Comparison of ENCODE assay signal across 1 cellular context in genomic region chr12:211639-212382, GRCh38.
A peak's percentile ranks its signal among the peaks of the same experiment; 100 is the strongest.
TF ChIP-seq lines count a peak whose summit lies in the region.

No MANE protein-coding gene starts in this region.

TF ChIP-seq in HepG2, 621 proteins besides CTCF, POLR2A, EP300 and RAD21:
- TF ChIP-seq ATF6 (CRISPR knock-in tag; conservative IDR thresholded peaks at IDR 0.05) = no peak
- TF ChIP-seq ZNF224 (CRISPR knock-in tag; IDR thresholded peaks at IDR 0.05) = no peak
- peak; percentile 62 for TF ChIP-seq MAFF (IDR thresholded peaks at IDR 0.05; ENCODE audit: low read depth, low read length)
- no peak for TF ChIP-seq SKI (IDR thresholded peaks at IDR 0.05; ENCODE audit: partially characterized antibody)
- peak; percentile 95 for TF ChIP-seq ZNF768 (CRISPR knock-in tag; IDR thresholded peaks at IDR 0.05)
- TF ChIP-seq ZNF556 (CRISPR knock-in tag; IDR thresholded peaks at IDR 0.05; ENCODE audit: borderline replicate concordance) = no peak
- TF ChIP-seq RBM22 (optimal IDR thresholded peaks at IDR 0.05; ENCODE audit: low read length) = no peak
- no peak for TF ChIP-seq SETDB1 (CRISPR knock-in tag; IDR thresholded peaks at IDR 0.05; ENCODE audit: borderline replicate concordance)
- TF ChIP-seq MAFK (conservative IDR thresholded peaks at IDR 0.05 in 1 of 2, IDR thresholded peaks at IDR 0.05 in 1 of 2; ENCODE audit: low read length in 2 of 2) = peak; percentile 52 to 77; a peak in 3 of 4 replicates
- TF ChIP-seq MED13 (CRISPR knock-in tag; IDR thresholded peaks at IDR 0.05) = no peak
- no peak for TF ChIP-seq ZBTB33 (CRISPR knock-in tag; IDR thresholded peaks at IDR 0.05)
- TF ChIP-seq NR2F2 (IDR thresholded peaks at IDR 0.05; ENCODE audit: borderline replicate concordance, low read depth) = no peak
- no peak for TF ChIP-seq GMEB1 (CRISPR knock-in tag; IDR thresholded peaks at IDR 0.05; ENCODE audit: borderline replicate concordance)
- 0 out of 2 replicates have a peak, but pooled peaks have one; percentile 12 for TF ChIP-seq ZMYM3 (CRISPR knock-in tag; IDR thresholded peaks at IDR 0.05)
- TF ChIP-seq ZGPAT (CRISPR knock-in tag; IDR thresholded peaks at IDR 0.05) = no peak
- no peak for TF ChIP-seq SIN3A (IDR thresholded peaks at IDR 0.05; ENCODE audit: borderline replicate concordance, low read depth, low read length)
- no peak for TF ChIP-seq ZBTB49 (CRISPR knock-in tag; IDR thresholded peaks at IDR 0.05; ENCODE audit: borderline replicate concordance)
- no peak for TF ChIP-seq ARNTL (CRISPR knock-in tag; IDR thresholded peaks at IDR 0.05)
- no peak for TF ChIP-seq ELF1 (CRISPR knock-in tag; IDR thresholded peaks at IDR 0.05)
- no peak for TF ChIP-seq MBD4 (IDR thresholded peaks at IDR 0.05; ENCODE audit: borderline replicate concordance, low read length)
- TF ChIP-seq ZSCAN22 (CRISPR knock-in tag; IDR thresholded peaks at IDR 0.05) = no peak
- TF ChIP-seq ZNF276 (CRISPR knock-in tag; IDR thresholded peaks at IDR 0.05; ENCODE audit: low read depth) = no peak
- no peak for TF ChIP-seq ATF7-NPFF (CRISPR knock-in tag; IDR thresholded peaks at IDR 0.05; ENCODE audit: low read depth)
TF ChIP-seq in HepG2: peak in this region for 4.
